In genomic region chr6:151096691-151097090, GRCh38 we compare ENCODE assay signal across 16 cellular contexts.
DNase-seq lines count a peak whose midpoint lies in the region; ATAC-seq and TF ChIP-seq lines count a peak whose summit lies in the region.
"Had no signal": no experiment of that assay in that cellular context is flagged by ENCODE, and none has a peak within 500 bp of the region (broad histone marks: within the 10 kb centered on the region; RNA-seq: fewer than 3 reads in every experiment).

No MANE protein-coding gene starts in this region.

- H3K9me3 ChIP-seq in endodermal cell (ENCODE audit: control insufficient read depth, low read length), result peaks cover 7% of the 10 kb centered on the region

- H3K27me3 Mint-ChIP-seq in endodermal cell (ENCODE audit: insufficient read depth), result no peaks in the 10 kb centered on the region
- H3K27me3 Mint-ChIP-seq in nephron progenitor cell (ENCODE audit: low read depth, poor library complexity), result peaks cover 3% of the 10 kb centered on the region
- no peaks in the 10 kb centered on the region for H3K27me3 Mint-ChIP-seq in activated CD4-positive, alpha-beta T cell treated with anti-CD3 and anti-CD28 coated beads, Interleukin-2, amount 10 ng/mL, durations not matched to agents 7 days and 5 days
- H3K27me3 Mint-ChIP-seq: B cell; CD4-positive, CD25-positive, alpha-beta regulatory T cell had no signal

- no peaks in the 10 kb centered on the region for H3K27me3 ChIP-seq in endodermal cell (ENCODE audit: control insufficient read depth, insufficient read depth, low read length, poor library complexity, severe bottlenecking)

- WGBS in endodermal cell (ENCODE audit: insufficient coverage in 1 of 2, insufficient read length in 1 of 2), 2 experiments, result 99 to 100% methylated on average over 3 to 5 of the region's 5 CpGs

- H3K4me3 Mint-ChIP-seq in endodermal cell, result no peak overlapping the region
- H3K4me3 Mint-ChIP-seq in nephron progenitor cell, result no peak overlapping the region
- H3K4me3 Mint-ChIP-seq in activated CD4-positive, alpha-beta T cell treated with anti-CD3 and anti-CD28 coated beads, Interleukin-2, amount 10 ng/mL, durations not matched to agents 7 days and 5 days, result no peak overlapping the region
- H3K4me3 Mint-ChIP-seq: B cell; CD4-positive, CD25-positive, alpha-beta regulatory T cell; H9 had no signal

- H3K4me1 Mint-ChIP-seq in endodermal cell (peaks cover 1% of the 10 kb centered on the region), nephron progenitor cell (peaks cover 59% of the 10 kb centered on the region)
- peaks cover 15% of the 10 kb centered on the region for H3K4me1 Mint-ChIP-seq in activated CD4-positive, alpha-beta T cell treated with anti-CD3 and anti-CD28 coated beads, Interleukin-2, amount 10 ng/mL, durations not matched to agents 7 days and 5 days

- peak; percentile 24 for DNase-seq in ELR (ENCODE audit: low read depth)
- DNase-seq in M059J (ENCODE audit: low read depth), result peak; percentile 53
- peak; percentile 11 for DNase-seq in endodermal cell
- DNase-seq in nephron progenitor cell, result no peak
- no peak for DNase-seq in NCI-H2196 (lab: John Stamatoyannopoulos, UW; ENCODE audit: unreplicated experiment)
- DNase-seq in Ammon's horn (ENCODE audit: low spot score), result no peak
- DNase-seq in activated CD4-positive, alpha-beta T cell treated with anti-CD3 and anti-CD28 coated beads, Interleukin-2, amount 10 ng/mL, durations not matched to agents 7 days and 5 days, result no peak
- DNase-seq: ACHN; CD4-positive, CD25-positive, alpha-beta regulatory T cell; H9; NCI-H1048; NCI-H2081 treated with DMSO at 0.1 percent for 48 hours; NCI-H524 had no signal

- no peaks in the 10 kb centered on the region for H3K4me1 ChIP-seq in endodermal cell (ENCODE audit: control insufficient read depth, insufficient read depth, low read length)

- H3K4me3 ChIP-seq in endodermal cell (ENCODE audit: low read length), result no peak overlapping the region
- H3K4me3 ChIP-seq: K562 had no signal

- H3K36me3 ChIP-seq in endodermal cell (ENCODE audit: control insufficient read depth, insufficient read depth, low read length), result peaks cover 40% of the 10 kb centered on the region

- no peak overlapping the region for H3K27ac ChIP-seq in endodermal cell (ENCODE audit: low read depth, low read length)

- CTCF ChIA-PET in activated CD4-positive, alpha-beta T cell treated with anti-CD3 and anti-CD28 coated beads, Interleukin-2, amount 10 ng/mL, durations not matched to agents 7 days and 5 days (lab: Charles Lee), result interaction anchor here (0.6 kb wide), 1 partner anchor 23 kb away, joined by 3 read pairs; no protein-coding TSS in a partner anchor

- no peak overlapping the region for H3K9ac ChIP-seq in endodermal cell (ENCODE audit: extremely low read depth, low read length, poor library complexity, severe bottlenecking)

- POLR2A ChIA-PET in activated CD4-positive, alpha-beta T cell treated with anti-CD3 and anti-CD28 coated beads, Interleukin-2, amount 10 ng/mL, durations not matched to agents 7 days and 5 days (lab: Charles Lee), result no interaction called here

- H3K9me3 Mint-ChIP-seq in endodermal cell (no peaks in the 10 kb centered on the region), nephron progenitor cell (peaks cover 8% of the 10 kb centered on the region)
- no peaks in the 10 kb centered on the region for H3K9me3 Mint-ChIP-seq in activated CD4-positive, alpha-beta T cell treated with anti-CD3 and anti-CD28 coated beads, Interleukin-2, amount 10 ng/mL, durations not matched to agents 7 days and 5 days
- H3K9me3 Mint-ChIP-seq: H9 had no signal

- ATAC-seq in GM21515 (IDR thresholded peaks at IDR 0.05; ENCODE audit: unreplicated experiment), result no peak
- ATAC-seq: K562 had no signal

- H3K27ac Mint-ChIP-seq in endodermal cell, result no peak overlapping the region
- H3K27ac Mint-ChIP-seq in nephron progenitor cell, result peak overlapping the region; percentile 44
- H3K27ac Mint-ChIP-seq in activated CD4-positive, alpha-beta T cell treated with anti-CD3 and anti-CD28 coated beads, Interleukin-2, amount 10 ng/mL, durations not matched to agents 7 days and 5 days, result no peak overlapping the region
- H3K27ac Mint-ChIP-seq: B cell, H9 had no signal

- TF ChIP-seq CTCF in endodermal cell (conservative IDR thresholded peaks at IDR 0.05) (no peak), nephron progenitor cell (IDR thresholded peaks at IDR 0.05) (no peak)

- peaks cover 57% of the 10 kb centered on the region for H3K36me3 Mint-ChIP-seq in endodermal cell (ENCODE audit: low read depth)
- peaks cover 75% of the 10 kb centered on the region for H3K36me3 Mint-ChIP-seq in nephron progenitor cell (ENCODE audit: low read depth)
- peaks cover 45% of the 10 kb centered on the region for H3K36me3 Mint-ChIP-seq in activated CD4-positive, alpha-beta T cell treated with anti-CD3 and anti-CD28 coated beads, Interleukin-2, amount 10 ng/mL, durations not matched to agents 7 days and 5 days (ENCODE audit: low read depth)

Comparison
In these comparisons a context has a peak if more than half of its experiments do, and no peak if none do; other contexts are left out.
1. DNase-seq: peak in ELR (single experiment), M059J (single experiment) and endodermal cell (single experiment); none in nephron progenitor cell (single experiment), NCI-H2196 (single experiment), Ammon's horn (single experiment) and activated CD4-positive, alpha-beta T cell treated with anti-CD3 and anti-CD28 coated beads, Interleukin-2, amount 10 ng/mL, durations not matched to agents 7 days and 5 days (single experiment).